In genomic region chr6:8102122-8102958, GRCh38 we compare ENCODE assay signal across 8 cellular contexts. TPM values are rescaled to one million over a fixed set of nuclear protein-coding genes. Genes with fewer than 3 reads are reported as not detected.
DNase-seq lines count a peak whose midpoint lies in the region; ATAC-seq, FAIRE-seq and TF ChIP-seq lines count a peak whose summit lies in the region.

EEF1E1 (minus strand) TSS chr6:8102548; CDS start chr6:8102521, 27 bp downstream.

- H2BK15ac ChIP-seq in H1 (ENCODE audit: low read length) (no peak within 1 kb of the TSS), mesenchymal stem cell (ENCODE audit: low read depth, poor library complexity, severe bottlenecking) (peak within 1 kb of the TSS; percentile 89)

- peak within 1 kb of the TSS; percentile 89 for H3K27ac Mint-ChIP-seq in Caco-2 (ENCODE audit: unreplicated experiment)

- CTCF ChIA-PET in Caco-2 (lab: Charles Lee) (interaction anchor here (0.5 to 1.5 kb wide), 8 partner anchors 13 to 454 kb away, joined by 3 to 10 read pairs (median 5); partner anchors contain the start of genes BLOC1S5 and BMP6), H1 (lab: Charles Lee; ENCODE audit: partially characterized antibody) (interaction anchor here (0.5 to 1.8 kb wide), 4 partner anchors 31 to 319 kb away, joined by 3 to 9 read pairs (median 3); no protein-coding TSS in a partner anchor)

- H3K27me3 Mint-ChIP-seq in Caco-2 (ENCODE audit: insufficient read depth, unreplicated experiment): no peaks in the 10 kb centered on the region

- ATAC-seq in GM21381 (IDR thresholded peaks at IDR 0.05; ENCODE audit: unreplicated experiment): peak; percentile 99

- peak within 1 kb of the TSS; percentile 88 for H3K4me3 Mint-ChIP-seq in Caco-2 (ENCODE audit: unreplicated experiment)

- H3K9me3 ChIP-seq in Caco-2 (no peaks in the 10 kb centered on the region), H1 (ENCODE audit: insufficient read depth in 2 of 2, low read depth in 1 of 2, low read length in 1 of 2) (no peaks in the 10 kb centered on the region), mesenchymal stem cell (ENCODE audit: control insufficient read depth, low read length) (no peaks in the 10 kb centered on the region)

- H3K36me3 Mint-ChIP-seq in Caco-2 (ENCODE audit: insufficient read depth, unreplicated experiment): peaks cover 32% of the 10 kb centered on the region

- H3K4me1 ChIP-seq in Caco-2 (peaks cover 8% of the 10 kb centered on the region; the same call in 1 of the 2 replicates), H1 (replicated peaks in 1 of 4; ENCODE audit: control insufficient read depth in 3 of 4, insufficient read depth in 4 of 4, low read length in 3 of 4) (peaks cover 0 to 4% (median under 1%) of the 10 kb centered on the region in 4 experiments; a peak in 1 of 7 replicates), mesenchymal stem cell (ENCODE audit: control insufficient read depth, insufficient read depth, low read depth, low read length) (peaks cover 6% of the 10 kb centered on the region)

- peak within 1 kb of the TSS; percentile 4 for H3K18ac ChIP-seq in H1 (ENCODE audit: extremely low read depth, low read length)
- H3K18ac ChIP-seq in mesenchymal stem cell (ENCODE audit: low read depth in 1 of 2, low read length in 2 of 2): peak within 1 kb of the TSS; percentile 75 to 86

- DNase-seq in Caco-2 (peak; percentile 94 to 98), HTR-8/SVneo (ENCODE audit: insufficient read length, low spot score) (peak; percentile 97), NOMO-1 treated with DMSO at 0.1 percent for 48 hours (lab: John Stamatoyannopoulos, UW; ENCODE audit: unreplicated experiment) (peak; percentile 96), H1 (ENCODE audit: low read depth in 1 of 2, low spot score in 2 of 2) (peak; percentile 89 to 93), mesenchymal stem cell (peak; percentile 96)
- peak; percentile 95 to 98 for DNase-seq in activated CD8-positive, alpha-beta memory T cell treated with anti-CD3 and anti-CD28 coated beads for 4 hours (ENCODE audit: low read depth in 2 of 2)
- DNase-seq in stimulated activated CD8-positive, alpha-beta memory T cell treated with anti-CD3 and anti-CD28 coated beads, Interleukin-12 subunit alpha, Interleukin-12 subunit beta, amount 100 ng/mL, for 24 hours (ENCODE audit: extremely low read depth): peak; percentile 94

- no peak for TF ChIP-seq RAD21 in H1 (IDR thresholded peaks at IDR 0.05 in 1 of 2, conservative IDR thresholded peaks at IDR 0.05 in 1 of 2; ENCODE audit: low read depth in 2 of 2, low read length in 2 of 2)

- no TSS peak for BruUV-seq in Caco-2 (replicated peaks; lab: Mats Ljungman, UMichigan)

- peaks cover 3% of the 10 kb centered on the region for H3K23me2 ChIP-seq in H1 (ENCODE audit: low read depth, low read length)

- H3K4me3 ChIP-seq in Caco-2 (ENCODE audit: low read depth, low read length) (peak within 1 kb of the TSS; percentile 80), H1 (ENCODE audit: extremely low read depth in 1 of 4, insufficient read depth in 2 of 4, low read depth in 3 of 4, low read length in 4 of 4) (peak within 1 kb of the TSS; percentile 86 to 94 (median 88)), mesenchymal stem cell (ENCODE audit: insufficient read depth in 1 of 2, low read depth in 1 of 2, low read length in 2 of 2) (peak within 1 kb of the TSS; percentile 92 to 95)

- no peak within 1 kb of the TSS for H2BK20ac ChIP-seq in H1 (ENCODE audit: low read length)

- H2BK120ac ChIP-seq in H1 (replicated peaks; ENCODE audit: low read depth, low read length) (peak within 1 kb of the TSS; percentile 45), mesenchymal stem cell (ENCODE audit: low read depth, low read length) (no peak within 1 kb of the TSS)

- no peaks in the 10 kb centered on the region for H3K4me1 Mint-ChIP-seq in Caco-2 (ENCODE audit: low read depth, unreplicated experiment)

- peak within 1 kb of the TSS; percentile 60; the same call in 1 of the 2 replicates for H2AFZ ChIP-seq in H1 (ENCODE audit: low read length)
- H2AFZ ChIP-seq in mesenchymal stem cell (ENCODE audit: low read depth, low read length): peak within 1 kb of the TSS; percentile 77

- H3K9me3 Mint-ChIP-seq in Caco-2 (ENCODE audit: unreplicated experiment): peaks cover 14% of the 10 kb centered on the region

- H2BK5ac ChIP-seq in H1 (ENCODE audit: low read depth, low read length) (peak within 1 kb of the TSS; percentile 82), mesenchymal stem cell (ENCODE audit: low read depth, low read length, poor library complexity, severe bottlenecking) (no peak within 1 kb of the TSS)

- peak within 1 kb of the TSS; percentile 60; the same call in 1 of the 2 replicates for H2BK12ac ChIP-seq in H1 (ENCODE audit: low read depth, low read length)
- peak within 1 kb of the TSS in 1 of 2 experiments; percentile 54 for H2BK12ac ChIP-seq in mesenchymal stem cell (ENCODE audit: low read length in 2 of 2)

- H3K79me1 ChIP-seq in H1 (ENCODE audit: low read depth, low read length) (no peaks in the 10 kb centered on the region), mesenchymal stem cell (replicated peaks; ENCODE audit: low read length, poor library complexity, severe bottlenecking) (peaks cover 2% of the 10 kb centered on the region)

- H3K23ac ChIP-seq in H1 (ENCODE audit: insufficient read length): no peak within 1 kb of the TSS
- H3K23ac ChIP-seq in mesenchymal stem cell (ENCODE audit: low read length in 2 of 2): peak within 1 kb of the TSS in 1 of 2 experiments; percentile 9

- no peaks in the 10 kb centered on the region for H3K27me3 ChIP-seq in Caco-2 (replicated peaks; ENCODE audit: control insufficient read depth, insufficient read depth, low read length)
- no peaks in the 10 kb centered on the region for H3K27me3 ChIP-seq in H1 (replicated peaks in 1 of 4; ENCODE audit: control insufficient read depth in 3 of 4, extremely low read depth in 1 of 4, insufficient read depth in 3 of 4, low read length in 3 of 4)
- no peaks in the 10 kb centered on the region for H3K27me3 ChIP-seq in mesenchymal stem cell (ENCODE audit: control insufficient read depth in 1 of 2, insufficient read depth in 1 of 2, low read length in 2 of 2)

- peaks cover 3% of the 10 kb centered on the region; the same call in 1 of the 2 replicates for H3K36me3 ChIP-seq in Caco-2 (ENCODE audit: control insufficient read depth, insufficient read depth, low read length)
- H3K36me3 ChIP-seq in H1 (ENCODE audit: control insufficient read depth in 2 of 4, insufficient read depth in 4 of 4, low read length in 3 of 4): peaks cover 0 to 7% (median 1%) of the 10 kb centered on the region in 4 experiments; a peak in 3 of 8 replicates
- no peaks in the 10 kb centered on the region for H3K36me3 ChIP-seq in mesenchymal stem cell (ENCODE audit: control insufficient read depth in 1 of 2, insufficient read depth in 2 of 2, low read depth in 1 of 2, low read length in 2 of 2)

- WGBS in H1 (ENCODE audit: extremely low coverage in 1 of 2, insufficient coverage in 1 of 2, insufficient read length in 1 of 2, insufficient replicate concordance in 2 of 2, low coverage in 1 of 2, low lambda C conversion rate in 2 of 2, missing lambda C conversion rate in 1 of 2), 2 experiments: 1% methylated on average over 30 of the region's 43 CpGs; no CpG with 5 or more reads in 1 of the 2 experiments
- WGBS in mesenchymal stem cell: under 1% methylated on average over 43 of the region's 43 CpGs

- H3K14ac ChIP-seq in H1 (ENCODE audit: insufficient read length) (no peak within 1 kb of the TSS), mesenchymal stem cell (ENCODE audit: low read length in 2 of 2) (no peak within 1 kb of the TSS)

- H2AK5ac ChIP-seq in H1 (ENCODE audit: low read depth, low read length): peak within 1 kb of the TSS; percentile 56; the same call in 1 of the 2 replicates
- H2AK5ac ChIP-seq in mesenchymal stem cell (ENCODE audit: low read length, severe bottlenecking): peak within 1 kb of the TSS; percentile 87

- TF ChIP-seq EP300 in H1 (IDR thresholded peaks at IDR 0.05; ENCODE audit: borderline replicate concordance in 1 of 2, low read depth in 2 of 2, low read length in 2 of 2): no peak

- H3K4me2 ChIP-seq in H1 (ENCODE audit: insufficient read depth in 1 of 2, low read depth in 2 of 2, low read length in 2 of 2) (peak within 1 kb of the TSS; percentile 78 to 88), mesenchymal stem cell (ENCODE audit: low read length, poor library complexity, severe bottlenecking) (peak within 1 kb of the TSS; percentile 98)

- no peak for TF ChIP-seq CTCF in Caco-2 (IDR thresholded peaks at IDR 0.05; ENCODE audit: insufficient read depth in 1 of 2, low read depth in 1 of 2, low read length in 1 of 2, severe bottlenecking in 1 of 2, unreplicated experiment in 1 of 2)
- no peak for TF ChIP-seq CTCF in H1 (IDR thresholded peaks at IDR 0.05; ENCODE audit: control extremely low read depth in 1 of 3, insufficient read depth in 1 of 3, low read depth in 1 of 3, low read length in 3 of 3)

- peak within 1 kb of the TSS; percentile 15 for H3K4ac ChIP-seq in H1 (replicated peaks; ENCODE audit: insufficient read length, low read depth, low read length)
- H3K4ac ChIP-seq in mesenchymal stem cell (ENCODE audit: low read depth in 1 of 2, low read length in 2 of 2): peak within 1 kb of the TSS; percentile 64 to 92

- peaks cover 29 to 49% of the 10 kb centered on the region in 2 experiments for H3K79me2 ChIP-seq in H1 (ENCODE audit: control insufficient read depth in 1 of 2, insufficient read depth in 2 of 2, low read length in 2 of 2)

- peaks cover 2 to 7% of the 10 kb centered on the region in 2 experiments for H4K20me1 ChIP-seq in H1 (replicated peaks in 1 of 2; ENCODE audit: control insufficient read depth in 1 of 2, insufficient read depth in 2 of 2, low read length in 2 of 2)

- H4K8ac ChIP-seq in H1 (ENCODE audit: extremely low read depth, insufficient read depth, low read length): peak within 1 kb of the TSS; percentile 95; the same call in 1 of the 2 replicates
- H4K8ac ChIP-seq in mesenchymal stem cell (ENCODE audit: low read length): peak within 1 kb of the TSS; percentile 87

- FAIRE-seq in HTR-8/SVneo (lab: Jason Lieb, UNC) (peak; percentile 69), H1 (lab: Jason Lieb, UNC) (no peak)

- H3K9ac ChIP-seq in H1 (replicated peaks in 1 of 4; ENCODE audit: extremely low read depth in 1 of 4, low read depth in 3 of 4, low read length in 3 of 4) (peak within 1 kb of the TSS; percentile 75 to 91 (median 88)), mesenchymal stem cell (ENCODE audit: low read length) (peak within 1 kb of the TSS; percentile 95)

- H3K27ac ChIP-seq in H1 (ENCODE audit: low read depth, low read length) (peak within 1 kb of the TSS; percentile 83), mesenchymal stem cell (ENCODE audit: low read length, poor library complexity, severe bottlenecking) (peak within 1 kb of the TSS; percentile 33)

- intact Hi-C loops in Caco-2 (cut with micrococcal nuclease; ENCODE audit: unreplicated experiment): loop anchor here (1.0 kb wide), 2 partner anchors 22 to 38 kb away; partner anchors contain the start of gene BLOC1S5

- H3K56ac ChIP-seq in H1 (replicated peaks; ENCODE audit: insufficient read length, low read depth, low read length): no peak within 1 kb of the TSS

- peak within 1 kb of the TSS; percentile 2 for H4K91ac ChIP-seq in H1 (replicated peaks; ENCODE audit: insufficient read length, low read length)
- peak within 1 kb of the TSS; percentile 78 for H4K91ac ChIP-seq in mesenchymal stem cell (ENCODE audit: low read length)

- peak within 1 kb of the TSS; percentile 100 for H4K5ac ChIP-seq in H1 (ENCODE audit: insufficient read length, low read depth, low read length)

- TF ChIP-seq POLR2A in H1 (IDR thresholded peaks at IDR 0.05; ENCODE audit: control extremely low read depth in 1 of 2, low read depth in 2 of 2, low read length in 2 of 2): peak; percentile 92 to 96

- POLR2A ChIA-PET in Caco-2 (lab: Charles Lee): interaction anchor here (0.5 to 1.5 kb wide), 12 partner anchors 13 to 1125 kb away, joined by 3 to 19 read pairs (median 6); partner anchors contain the start of gene BLOC1S5
- POLR2A ChIA-PET in H1 (lab: Charles Lee; ENCODE audit: partially characterized antibody): interaction anchor here (0.7 to 2.2 kb wide), 26 partner anchors 8 to 1981 kb away, joined by 3 to 19 read pairs (median 4); partner anchors contain the start of gene BLOC1S5

RNA-seq across cellular contexts. Expression of gene EEF1E1, which starts in this region (rescaled TPM):
- 60.3 TPM in 2 replicates for total RNA-seq in Caco-2 (2022)
- total RNA-seq in H1 (2021; fragmentation: NEBNext Ultra II Directional; extraction: Animal tissue kit (Norgen Biotek cat#: 25700)): 96.8 and 97.2 TPM in 2 replicates
- 62.0 and 112 TPM in 2 replicates for polyA plus RNA-seq in H1 (2011; rRNA removed)
- 140 TPM for polyA plus RNA-seq in H1 (2011; cell fraction: cytosol; rRNA removed)
- 21.3 TPM for polyA plus RNA-seq in H1 (2011; cell fraction: nucleus; rRNA removed)
- 92.0 to 187 TPM (median 113 TPM) in 4 replicates for polyA plus RNA-seq in H1 (2012, experiment 1 of 2)
- polyA plus RNA-seq in H1 (2012, experiment 2 of 2): 86.1 TPM
- 84.9 TPM for polyA plus RNA-seq in H1 (2013, experiment 1 of 2)
- 79.1 TPM for polyA plus RNA-seq in H1 (2013, experiment 2 of 2)
- polyA minus RNA-seq in H1 (2011; rRNA and poly(A)+ RNA removed): 32.3 and 49.4 TPM in 2 replicates
- polyA minus RNA-seq in H1 (2011; cell fraction: cytosol; rRNA and poly(A)+ RNA removed): 41.2 TPM
- polyA minus RNA-seq in H1 (2011; cell fraction: nucleus; rRNA and poly(A)+ RNA removed): 47.4 TPM
- polyA plus RNA-seq in mesenchymal stem cell (2013, experiment 1 of 2): 35.3 TPM
- polyA plus RNA-seq in mesenchymal stem cell (2013, experiment 2 of 2): 41.3 TPM

Comparison
In these comparisons a context has a peak if more than half of its experiments do, and no peak if none do; other contexts are left out.
1. Peak in every context shown above with its lines: DNase-seq, ATAC-seq, H3K4me3 ChIP-seq and H3K27ac ChIP-seq.